Comparison of ENCODE assay signal across 18 cellular contexts in genomic region chr1:88873737-88874374, GRCh38. TPM values are rescaled to one million over a fixed set of nuclear protein-coding genes. Genes with fewer than 3 reads are reported as not detected.
A peak's percentile ranks its signal among the peaks of the same experiment; 100 is the strongest.
DNase-seq lines count a peak whose midpoint lies in the region; ATAC-seq and TF ChIP-seq lines count a peak whose summit lies in the region.
"Had no signal": no experiment of that assay in that cellular context is flagged by ENCODE, and none has a peak within 500 bp of the region (broad histone marks: within the 10 kb centered on the region; RNA-seq: fewer than 3 reads in every experiment).

No MANE protein-coding gene starts in this region.

- no peak for ATAC-seq in GM21526 (IDR thresholded peaks at IDR 0.05; ENCODE audit: low FRiP score, unreplicated experiment)
- ATAC-seq: activated naive CD8-positive, alpha-beta T cell treated with anti-CD3 and anti-CD28 coated beads, Interleukin-2, amount 50 U/mL, for 24 hours; stimulated activated memory B cell treated with anti-CD40 and anti-IgM and Interleukin-4, amounts not matched to agents 10 μg/mL and 1 μg/mL and 100 μg/mL, for 72 hours had no signal

- peak; percentile 66 for DNase-seq in SIG-M5 treated with dmso at 0.1 percent for 504 hours (lab: John Stamatoyannopoulos, UW; ENCODE audit: unreplicated experiment)
- DNase-seq in SIG-M5 (lab: John Stamatoyannopoulos, UW): no peak
- peak; percentile 65 to 76 for DNase-seq in NOMO-1 (lab: John Stamatoyannopoulos, UW; ENCODE audit: unreplicated experiment in 2 of 2)
- DNase-seq in fibroblast of the aortic adventitia (ENCODE audit: low read depth): peak; percentile 7
- peak; percentile 28 for DNase-seq in pons (ENCODE audit: low spot score)
- no peak for DNase-seq in SHP77 treated with DMSO at 0.1 percent for 48 hours (lab: John Stamatoyannopoulos, UW)
- no peak for DNase-seq in epidermal melanocyte (ENCODE audit: insufficient read length, low spot score)
- DNase-seq: activated CD4-positive, alpha-beta T cell treated with anti-CD3 and anti-CD28 coated beads, Interleukin-2, amount 50 U/mL, for 1 hour; activated naive CD8-positive, alpha-beta T cell treated with anti-CD3 and anti-CD28 coated beads, Interleukin-2, amount 50 U/mL, for 24 hours; activated T-cell treated with anti-CD3 and anti-CD28 coated beads, Interleukin-2, amount 50 U/mL, for 48 hours; CD4-positive, CD25-positive, alpha-beta regulatory T cell; HFFc6; kidney; NCI-H1092; T1000; tibial artery had no signal

- H3K4me3 ChIP-seq in fibroblast of the aortic adventitia (ENCODE audit: low read depth, low read length): no peak overlapping the region
- H3K4me3 ChIP-seq: tibial artery had no signal

- no peak for TF ChIP-seq CTCF in fibroblast of the aortic adventitia (IDR thresholded peaks at IDR 0.05; ENCODE audit: insufficient read depth, low read length)

RNA-seq across cellular contexts. Expression of gene GTF2B, which starts 17.5 kb away (rescaled TPM):
- 14.1 and 36.7 TPM in 2 replicates for total RNA-seq in fibroblast of the aortic adventitia (ENCODE audit: low replicate concordance)

Comparison
In these comparisons a context has a peak if more than half of its experiments do, and no peak if none do; other contexts are left out.
1. DNase-seq: peak in SIG-M5 treated with dmso at 0.1 percent for 504 hours (single experiment), NOMO-1 (2 of 2), fibroblast of the aortic adventitia (single experiment) and pons (single experiment); none in SIG-M5 (single experiment), SHP77 treated with DMSO at 0.1 percent for 48 hours (single experiment) and epidermal melanocyte (single experiment).